ENCODE assay signal across 13 cellular contexts in the genomic region with DNA sequence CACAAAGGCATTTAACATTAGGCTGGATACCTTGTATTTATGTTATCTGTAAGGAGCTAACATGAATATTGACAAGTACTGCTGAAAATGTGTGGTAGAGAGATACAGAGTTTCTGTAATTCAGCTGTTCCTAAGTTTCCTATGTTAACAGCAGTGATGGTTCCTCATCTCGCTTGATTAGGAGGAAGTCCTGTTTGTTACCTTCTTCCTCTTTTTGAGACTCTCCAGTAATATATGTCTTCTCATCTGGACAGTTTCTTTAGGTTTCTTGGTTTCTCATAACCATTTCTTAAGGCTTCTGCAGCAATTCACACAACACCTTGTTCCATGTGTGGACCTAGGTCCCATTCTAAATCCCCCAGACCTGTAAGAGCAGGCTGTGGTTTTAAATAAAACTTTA. TPM values are rescaled to one million over a fixed set of nuclear protein-coding genes. Genes with fewer than 3 reads are reported as not detected.
DNase-seq lines count a peak whose midpoint lies in the region; ATAC-seq and TF ChIP-seq lines count a peak whose summit lies in the region.
"Had no signal": no experiment of that assay in that cellular context is flagged by ENCODE, and none has a peak within 500 bp of the region (broad histone marks: within the 10 kb centered on the region; RNA-seq: fewer than 3 reads in every experiment).

No MANE protein-coding gene starts in this region.

- peak overlapping the region; percentile 65 for H3K27ac ChIP-seq in OCI-LY3 (ENCODE audit: low read length)
- H3K27ac ChIP-seq in foreskin keratinocyte = no peak overlapping the region
- H3K27ac ChIP-seq: thyroid gland, VCaP had no signal

- H3K9ac ChIP-seq in OCI-LY3 (ENCODE audit: low read length) = no peak overlapping the region

- peak overlapping the region; percentile 25; the same call in 1 of the 2 replicates for H3K4me3 ChIP-seq in OCI-LY3 (ENCODE audit: low read length)
- H3K4me3 ChIP-seq: thyroid gland had no signal

- H3K4me1 ChIP-seq in OCI-LY3 (ENCODE audit: low read length) (peaks cover 19% of the 10 kb centered on the region), foreskin keratinocyte (no peaks in the 10 kb centered on the region)
- H3K4me1 ChIP-seq: thyroid gland had no signal

- H3K36me3 ChIP-seq in OCI-LY3 (replicated peaks; ENCODE audit: low read depth, low read length) = no peaks in the 10 kb centered on the region
- H3K36me3 ChIP-seq: thyroid gland had no signal

- H3K79me2 ChIP-seq in OCI-LY3 (ENCODE audit: low read length) = no peaks in the 10 kb centered on the region

- peak overlapping the region; percentile 20; the same call in 1 of the 2 replicates for H2AFZ ChIP-seq in OCI-LY3 (ENCODE audit: low read depth, low read length)

- peak overlapping the region; percentile 60 for H3K4me2 ChIP-seq in OCI-LY3 (ENCODE audit: low read length)

- no peaks in the 10 kb centered on the region for H4K20me1 ChIP-seq in OCI-LY3 (ENCODE audit: insufficient read depth, low read length)

- ATAC-seq in GM18511 (IDR thresholded peaks at IDR 0.05; ENCODE audit: unreplicated experiment) (peak; percentile 96), GM21529 (IDR thresholded peaks at IDR 0.05; ENCODE audit: unreplicated experiment) (peak; percentile 97), HG03139 (IDR thresholded peaks at IDR 0.05; ENCODE audit: unreplicated experiment) (peak; percentile 86), foreskin keratinocyte (no peak)

- DNase-seq in AG08396 (ENCODE audit: low spot score) = no peak
- DNase-seq in T-helper 1 cell = no peak
- no peak for DNase-seq in NCI-H69 (lab: John Stamatoyannopoulos, UW)
- DNase-seq in foreskin keratinocyte = no peak
- DNase-seq: C1 segment of cervical spinal cord, NCI-H774, thyroid gland had no signal

- TF ChIP-seq CTCF in OCI-LY3 (IDR thresholded peaks at IDR 0.05; ENCODE audit: low read depth, low read length) = no peak
- TF ChIP-seq CTCF in foreskin keratinocyte (conservative IDR thresholded peaks at IDR 0.05) = no peak

- H3K9me3 ChIP-seq in OCI-LY3 (ENCODE audit: insufficient read depth, low read length) = no peaks in the 10 kb centered on the region
- H3K9me3 ChIP-seq: thyroid gland had no signal

- H3K27me3 ChIP-seq in OCI-LY3 (ENCODE audit: low read depth, low read length) = no peaks in the 10 kb centered on the region
- H3K27me3 ChIP-seq in foreskin keratinocyte = no peaks in the 10 kb centered on the region
- H3K27me3 ChIP-seq: thyroid gland had no signal

RNA-seq across cellular contexts. Expression of a gene that starts 11.4 kb away (rescaled TPM):
- 1.1 TPM in 2 replicates for total RNA-seq in foreskin keratinocyte
- polyA plus RNA-seq in foreskin keratinocyte = 0.20 and 0.30 TPM in 2 replicates
- polyA plus RNA-seq: IgD-negative memory B cell had no signal
